Comparison of ENCODE assay signal across 8 cellular contexts in the genomic region with DNA sequence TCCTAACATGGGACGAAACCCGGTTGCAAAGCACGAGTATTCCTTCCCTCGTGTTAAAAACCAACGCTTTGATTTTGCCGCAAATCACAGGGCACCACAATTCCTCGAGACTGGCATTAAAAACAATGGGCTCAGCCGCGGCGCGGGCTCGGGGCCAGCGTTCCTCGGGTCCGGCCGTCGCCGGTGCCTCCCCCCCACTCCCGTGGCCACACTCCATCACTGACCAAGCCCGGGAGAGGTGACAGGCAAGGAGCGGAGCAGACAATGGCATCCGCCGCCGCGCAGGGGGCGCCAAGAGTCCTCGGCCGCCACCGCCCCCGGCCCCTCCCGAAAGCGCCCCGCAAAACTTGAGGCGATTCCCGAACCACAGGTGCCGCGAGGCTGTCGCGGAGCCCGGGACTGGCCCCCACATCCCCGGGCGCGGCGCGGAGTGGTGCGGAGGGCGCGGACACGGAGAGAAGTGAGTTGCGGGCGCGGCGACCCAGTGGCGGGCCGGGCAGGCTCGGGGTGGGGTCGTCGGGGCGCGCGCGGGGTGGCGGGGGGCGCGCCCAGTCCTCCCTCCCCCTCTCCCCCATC. TPM values are rescaled to one million over a fixed set of nuclear protein-coding genes. Genes with fewer than 3 reads are reported as not detected.
DNase-seq lines count a peak whose midpoint lies in the region; ATAC-seq and TF ChIP-seq lines count a peak whose summit lies in the region.

No MANE protein-coding gene starts in this region.

- no peaks in the 10 kb centered on the region for H3K27me3 ChIP-seq in GM23338 (ENCODE audit: insufficient read depth)
- no peaks in the 10 kb centered on the region for H3K27me3 ChIP-seq in Loucy (ENCODE audit: insufficient read depth, low read length, poor library complexity, severe bottlenecking)
- H3K27me3 ChIP-seq in colonic mucosa, result no peaks in the 10 kb centered on the region
- H3K27me3 ChIP-seq in left lung, result peaks cover 0 to 9% of the 10 kb centered on the region in 2 donors

- H3K27ac ChIP-seq in GM23338 (ENCODE audit: low read depth), result 0 out of 2 replicates have a peak overlapping the region, but pooled peaks have one; percentile 69
- H3K27ac ChIP-seq in colonic mucosa, result peak overlapping the region; percentile 90
- H3K27ac ChIP-seq in left lung, result peak overlapping the region; percentile 86 to 97

- peak overlapping the region; percentile 92 for H3K4me3 Mint-ChIP-seq in GM23338

- H3K9ac ChIP-seq in Loucy (ENCODE audit: low read depth, low read length, poor library complexity, severe bottlenecking), result peak overlapping the region; percentile 84
- peak overlapping the region; percentile 49 to 73 for H3K9ac ChIP-seq in colonic mucosa (ENCODE audit: low read depth in 2 of 2, low read length in 2 of 2)

- peaks cover 3% of the 10 kb centered on the region for H3K27me3 Mint-ChIP-seq in GM23338 (ENCODE audit: insufficient read depth, low read depth, poor library complexity)

- H3K4me3 ChIP-seq in GM08714 (ENCODE audit: low read length) (peak overlapping the region; percentile 97), GM23338 (peak overlapping the region; percentile 83), Loucy (ENCODE audit: low read length, poor library complexity, severe bottlenecking) (peak overlapping the region; percentile 98), colonic mucosa (peak overlapping the region; percentile 79), left lung (peak overlapping the region; percentile 53 to 54)

- H3K36me3 ChIP-seq in GM23338 (ENCODE audit: insufficient read depth), result peaks cover 6% of the 10 kb centered on the region; the same call in 1 of the 2 replicates
- H3K36me3 ChIP-seq in Loucy (ENCODE audit: insufficient read depth, low read length), result no peaks in the 10 kb centered on the region
- H3K36me3 ChIP-seq in colonic mucosa, result no peaks in the 10 kb centered on the region
- no peaks in the 10 kb centered on the region for H3K36me3 ChIP-seq in left lung

- H3K36me3 Mint-ChIP-seq in GM23338 (ENCODE audit: low read depth), result peaks cover 41% of the 10 kb centered on the region

- H3K9me3 ChIP-seq in Loucy (ENCODE audit: insufficient read depth, low read depth, low read length), result no peaks in the 10 kb centered on the region
- no peaks in the 10 kb centered on the region for H3K9me3 ChIP-seq in colonic mucosa
- no peaks in the 10 kb centered on the region for H3K9me3 ChIP-seq in left lung

- no peaks in the 10 kb centered on the region; the same call in 2 of the 3 replicates for H3K9me3 Mint-ChIP-seq in GM23338

- intact Hi-C loops in colonic mucosa (cut with DNase I) (no loop called here), left lung (cut with DNase I) (no loop called here)

- no peaks in the 10 kb centered on the region for H3F3A ChIP-seq in GM23338 (replicated peaks; ENCODE audit: low read depth)
- no peaks in the 10 kb centered on the region for H3F3A ChIP-seq in Loucy (ENCODE audit: low read depth)

- H2AFZ ChIP-seq in GM23338 (no peak overlapping the region), Loucy (ENCODE audit: low read length) (no peak overlapping the region; the same call in 1 of the 2 replicates)

- peaks cover 37% of the 10 kb centered on the region for H3K4me1 Mint-ChIP-seq in GM23338

- peak; percentile 26 for ATAC-seq in GM23338
- peak; percentile 20 for ATAC-seq in left lung

- H4K20me1 ChIP-seq in GM23338 (replicated peaks; ENCODE audit: insufficient read depth) (no peaks in the 10 kb centered on the region; the same call in 1 of the 2 replicates), Loucy (ENCODE audit: insufficient read depth, low read length, poor library complexity, severe bottlenecking) (no peaks in the 10 kb centered on the region)

- H3K79me2 ChIP-seq in GM23338 (replicated peaks; ENCODE audit: insufficient read depth) (peaks cover 51% of the 10 kb centered on the region), Loucy (ENCODE audit: insufficient read depth, low read length) (peaks cover 50% of the 10 kb centered on the region)

- peak; percentile 7 to 32; a peak in 1 of 4 replicates for TF ChIP-seq CTCF in GM23338 (conservative IDR thresholded peaks at IDR 0.05; ENCODE audit: low read depth in 2 of 2)
- peak; percentile 30; the same call in 1 of the 2 replicates for TF ChIP-seq CTCF in Loucy (conservative IDR thresholded peaks at IDR 0.05; ENCODE audit: low read length)
- no peak for TF ChIP-seq CTCF in colonic mucosa (IDR thresholded peaks at IDR 0.05)
- no peak for TF ChIP-seq CTCF in left lung (IDR thresholded peaks at IDR 0.05)

- DNase-seq in GM23338 (ENCODE audit: low spot score), result peak; percentile 54
- peak; percentile 22 to 44 for DNase-seq in activated CD4-positive, alpha-beta T cell treated with anti-CD3 and anti-CD28 coated beads for 4 hours
- DNase-seq in colonic mucosa, result peak; percentile 58
- peak; percentile 61 to 85 for DNase-seq in left lung
- peak; percentile 22 to 33 for DNase-seq in stimulated activated CD4-positive, alpha-beta T cell treated with anti-CD3 and anti-CD28 coated beads, Interleukin-4, amount 100 ng/mL, for 4 hours
- no peak for DNase-seq in DMS79 (lab: John Stamatoyannopoulos, UW)

- H3K4me2 ChIP-seq in GM23338 (peak overlapping the region; percentile 75), Loucy (ENCODE audit: low read depth, low read length, poor library complexity, severe bottlenecking) (peak overlapping the region; percentile 89)

- H3K4me1 ChIP-seq in GM23338 (ENCODE audit: insufficient read depth) (peaks cover 37% of the 10 kb centered on the region), Loucy (ENCODE audit: insufficient read depth, low read length, poor library complexity, severe bottlenecking) (peaks cover 27% of the 10 kb centered on the region), colonic mucosa (peaks cover 4% of the 10 kb centered on the region), left lung (peaks cover 3 to 8% of the 10 kb centered on the region in 2 donors)

- 0 out of 2 replicates have a peak overlapping the region, but pooled peaks have one; percentile 86 for H3K27ac Mint-ChIP-seq in GM23338

- H3K9me2 ChIP-seq in GM23338 (ENCODE audit: insufficient read depth) (no peaks in the 10 kb centered on the region), Loucy (replicated peaks; ENCODE audit: low read depth, low read length) (no peaks in the 10 kb centered on the region)

TF ChIP-seq in GM23338, 12 proteins besides CTCF, POLR2A, EP300 and RAD21:
- 0 out of 2 replicates have a peak, but pooled peaks have one; percentile 0 for TF ChIP-seq POLR2AphosphoS5 (IDR thresholded peaks at IDR 0.05; ENCODE audit: low read depth)
- no peak for TF ChIP-seq ZNF114 (CRISPR knock-in tag; IDR thresholded peaks at IDR 0.05)

RNA-seq across cellular contexts. Expression of a gene that starts 0.4 kb away (rescaled TPM):
- 251 and 380 TPM in 2 replicates for total RNA-seq in GM23338 (2014; rRNA removed; shearing (Covaris generic))
- 138 and 160 TPM in 2 replicates for polyA plus RNA-seq in GM23338 (2016; fragmentation: Nextera tagmentation; extraction: Ambion mirVana)
- total RNA-seq in colonic mucosa, result 10 to 100 TPM; 10.9 to 20.7 TPM
- total RNA-seq in left lung, result 10 to 100 TPM; 35.9 to 63.4 TPM

Comparison
In these comparisons a context has a peak if more than half of its experiments do, and no peak if none do; other contexts are left out.
1. CTCF ChIP-seq: peak in GM23338 (2 of 2) and Loucy (single experiment); none in colonic mucosa (single experiment) and left lung (0 of 2).
2. Peak in every context shown above with its lines, with median percentiles within 50 percentile points of each other: H3K4me3 ChIP-seq and H3K27ac ChIP-seq.